Comparison of ENCODE assay signal across 26 cellular contexts in genomic region chr1:57102957-57103356, GRCh38.
DNase-seq lines count a peak whose midpoint lies in the region; ATAC-seq, FAIRE-seq and TF ChIP-seq lines count a peak whose summit lies in the region.
"Had no signal": no experiment of that assay in that cellular context is flagged by ENCODE, and none has a peak within 500 bp of the region (broad histone marks: within the 10 kb centered on the region; RNA-seq: fewer than 3 reads in every experiment).

No MANE protein-coding gene starts in this region.

- H3K4me3 ChIP-seq in A673 (ENCODE audit: low read depth, low read length, poor library complexity, severe bottlenecking) (no peak overlapping the region), GM23338 (peak overlapping the region; percentile 43; the same call in 1 of the 2 replicates), bronchial epithelial cell (ENCODE audit: low read depth, low read length) (no peak overlapping the region), iPS-18a (ENCODE audit: low read length) (peak overlapping the region; percentile 31)
- H3K4me3 ChIP-seq: A549, HAP-1, K562, SK-N-MC had no signal

- peak; percentile 76 for FAIRE-seq in bronchial epithelial cell (lab: Jason Lieb, UNC)
- FAIRE-seq: A549, G401.6, K562 had no signal

- peak overlapping the region; percentile 44; the same call in 2 of the 3 replicates for H3K4me3 Mint-ChIP-seq in GM23338
- H3K4me3 Mint-ChIP-seq: B cell; CD8-positive, alpha-beta T cell; HFFc6 had no signal

- POLR2A ChIA-PET in A673 (lab: Charles Lee; ENCODE audit: low non-redundant PET) = no interaction called here

- no peaks in the 10 kb centered on the region for H3K79me2 ChIP-seq in GM23338 (replicated peaks; ENCODE audit: insufficient read depth)

- H3K27ac Mint-ChIP-seq in GM23338 = peak overlapping the region; percentile 42
- H3K27ac Mint-ChIP-seq: B cell; CD8-positive, alpha-beta T cell; HFFc6 had no signal

- no peak overlapping the region for H2AFZ ChIP-seq in GM23338

- no peak overlapping the region for H3K9ac ChIP-seq in iPS-18a (ENCODE audit: low read length)

- no peaks in the 10 kb centered on the region for H3K9me2 ChIP-seq in GM23338 (ENCODE audit: insufficient read depth)

- no peak for TF ChIP-seq CTCF in A673 (conservative IDR thresholded peaks at IDR 0.05; ENCODE audit: low read depth, low read length)
- no peak for TF ChIP-seq CTCF in GM23338 (conservative IDR thresholded peaks at IDR 0.05; ENCODE audit: low read depth in 2 of 2)
- no peak for TF ChIP-seq CTCF in bronchial epithelial cell (IDR thresholded peaks at IDR 0.05; ENCODE audit: insufficient read depth, low read length, severe bottlenecking)

- H3K9me3 Mint-ChIP-seq in GM23338 = no peaks in the 10 kb centered on the region
- H3K9me3 Mint-ChIP-seq: CD8-positive, alpha-beta T cell; HFFc6 had no signal

- peaks cover 9% of the 10 kb centered on the region for H3K27me3 Mint-ChIP-seq in GM23338 (ENCODE audit: insufficient read depth, low read depth, poor library complexity)

- ATAC-seq in GM23338 = peak; percentile 81
- no peak for ATAC-seq in HG02981 (IDR thresholded peaks at IDR 0.05; ENCODE audit: unreplicated experiment)
- ATAC-seq: A549; CD8-positive, alpha-beta T cell; K562 had no signal

- H3K9me3 ChIP-seq in A673 (ENCODE audit: low read depth, low read length, poor library complexity, severe bottlenecking) = no peaks in the 10 kb centered on the region
- H3K9me3 ChIP-seq in iPS-18a (ENCODE audit: control insufficient read depth, low read depth, low read length) = no peaks in the 10 kb centered on the region
- H3K9me3 ChIP-seq: A549, Caco-2, HAP-1 had no signal

- CTCF ChIA-PET in A673 (lab: Charles Lee) = no interaction called here

- H3K36me3 ChIP-seq in A673 (ENCODE audit: insufficient read depth, low read length, poor library complexity, severe bottlenecking) = no peaks in the 10 kb centered on the region
- no peaks in the 10 kb centered on the region for H3K36me3 ChIP-seq in GM23338 (ENCODE audit: insufficient read depth)
- H3K36me3 ChIP-seq in bronchial epithelial cell (ENCODE audit: control insufficient read depth, insufficient read depth, low read length) = no peaks in the 10 kb centered on the region
- no peaks in the 10 kb centered on the region for H3K36me3 ChIP-seq in iPS-18a (ENCODE audit: control insufficient read depth, low read depth, low read length)
- H3K36me3 ChIP-seq: HAP-1 had no signal

- no peaks in the 10 kb centered on the region for H3F3A ChIP-seq in GM23338 (replicated peaks; ENCODE audit: low read depth)

- H3K4me2 ChIP-seq in GM23338 = peak overlapping the region; percentile 71
- H3K4me2 ChIP-seq: A549 had no signal

- no peaks in the 10 kb centered on the region for H4K20me1 ChIP-seq in GM23338 (replicated peaks; ENCODE audit: insufficient read depth)

- H3K27ac ChIP-seq in A673 (ENCODE audit: low read depth, low read length, poor library complexity, severe bottlenecking) (no peak overlapping the region), GM23338 (ENCODE audit: low read depth) (no peak overlapping the region), iPS-18a (ENCODE audit: low read length) (no peak overlapping the region)
- H3K27ac ChIP-seq: A549, C4-2B, RWPE1, SK-N-MC had no signal

- H3K4me1 Mint-ChIP-seq in GM23338 = peaks cover 56% of the 10 kb centered on the region
- H3K4me1 Mint-ChIP-seq: B cell had no signal

- H3K36me3 Mint-ChIP-seq in GM23338 (ENCODE audit: low read depth) = no peaks in the 10 kb centered on the region
- H3K36me3 Mint-ChIP-seq: CD8-positive, alpha-beta T cell had no signal

- H3K27me3 ChIP-seq in A673 (replicated peaks; ENCODE audit: insufficient read depth, low read depth, low read length, poor library complexity) (no peaks in the 10 kb centered on the region), GM23338 (ENCODE audit: insufficient read depth) (no peaks in the 10 kb centered on the region), bronchial epithelial cell (ENCODE audit: control insufficient read depth, insufficient read depth, low read length) (no peaks in the 10 kb centered on the region), iPS-18a (ENCODE audit: control insufficient read depth, insufficient read depth, low read length) (no peaks in the 10 kb centered on the region)

- peaks cover 29% of the 10 kb centered on the region for H3K4me1 ChIP-seq in A673 (ENCODE audit: insufficient read depth, low read length, poor library complexity, severe bottlenecking)
- H3K4me1 ChIP-seq in GM23338 (ENCODE audit: insufficient read depth) = peaks cover 44% of the 10 kb centered on the region
- peaks cover 38% of the 10 kb centered on the region for H3K4me1 ChIP-seq in iPS-18a (ENCODE audit: control insufficient read depth, low read depth, low read length)
- H3K4me1 ChIP-seq: A549, Caco-2, HAP-1 had no signal

- intact Hi-C loops in A673 (cut with micrococcal nuclease; ENCODE audit: unreplicated experiment) = no loop called here

- no TSS peak for BruUV-seq in A673 (replicated peaks; lab: Mats Ljungman, UMichigan)

- DNase-seq in A673 (ENCODE audit: low spot score) = peak; percentile 18
- no peak for DNase-seq in GM23338 (ENCODE audit: low spot score)
- DNase-seq in bronchial epithelial cell (ENCODE audit: low read depth) = no peak
- DNase-seq in activated CD4-positive, alpha-beta T cell treated with anti-CD3 and anti-CD28 coated beads for 48 hours = no peak
- DNase-seq in activated naive CD4-positive, alpha-beta T cell treated with Interleukin-2 at 50 U/mL for 16 hours = no peak
- DNase-seq in SW 1271 (lab: John Stamatoyannopoulos, UW) = no peak
- DNase-seq: Caco-2; CD8-positive, alpha-beta T cell; HFFc6; MV-4-11; NCI-H1105; NCI-H146; NCI-H1930; NCI-H2107; NCI-H526 treated with DMSO at 0.1 percent for 48 hours; SIG-M5 had no signal

TF ChIP-seq in GM23338, 12 proteins besides CTCF, POLR2A, EP300 and RAD21:
- no peak for TF ChIP-seq EZH2 (IDR thresholded peaks at IDR 0.05; ENCODE audit: low read depth, unreplicated experiment)
- 0 out of 2 replicates have a peak, but pooled peaks have one; percentile 36 for TF ChIP-seq ZNF462 (CRISPR knock-in tag; IDR thresholded peaks at IDR 0.05)
TF ChIP-seq in GM23338: peak in this region for 1.

Comparison
In these comparisons a context has a peak if more than half of its experiments do, and no peak if none do; other contexts are left out.
1. H3K4me3 ChIP-seq: peak in GM23338 (single experiment) and iPS-18a (single experiment); none in A673 (single experiment) and bronchial epithelial cell (single experiment).